In genomic region chr5:76715734-76716455, GRCh38 we compare ENCODE assay signal across 7 cellular contexts.
DNase-seq lines count a peak whose midpoint lies in the region; ATAC-seq and TF ChIP-seq lines count a peak whose summit lies in the region.

F2R (plus strand) TSS chr5:76716126; CDS start chr5:76716308, 182 bp downstream.

- TF ChIP-seq CTCF in GM13977 (IDR thresholded peaks at IDR 0.05; ENCODE audit: extremely low read depth, insufficient read depth, missing control alignments): peak; percentile 71

- peak within 1 kb of the TSS; percentile 29 to 68 for H3K27ac ChIP-seq in mucosa of rectum (ENCODE audit: low read depth in 2 of 2, low read length in 2 of 2)
- no peak within 1 kb of the TSS for H3K27ac ChIP-seq in subcutaneous abdominal adipose tissue (ENCODE audit: low read depth, low read length)

- in situ Hi-C loops in GM13977 (cut with MboI; ENCODE audit: low pct_unique_long_range_greater_than_20kb, low sequenced_read_pairs, unreplicated experiment): no loop called here

- H3K9me3 ChIP-seq in mucosa of rectum (ENCODE audit: control insufficient read depth in 2 of 2, low read length in 2 of 2) (no peaks in the 10 kb centered on the region), subcutaneous abdominal adipose tissue (ENCODE audit: control insufficient read depth in 5 of 5, low read length in 5 of 5) (no peaks in the 10 kb centered on the region)

- H3K9ac ChIP-seq in mucosa of rectum (ENCODE audit: low read depth in 1 of 2, low read length in 2 of 2) (peak within 1 kb of the TSS; percentile 68 to 75), subcutaneous abdominal adipose tissue (ENCODE audit: low read length in 5 of 5) (peak within 1 kb of the TSS; percentile 38 to 68 (median 66))

- peak within 1 kb of the TSS; percentile 80 to 88 for H3K4me3 ChIP-seq in mucosa of rectum (ENCODE audit: low read length in 2 of 2)
- peak within 1 kb of the TSS; percentile 61 to 88 (median 73) for H3K4me3 ChIP-seq in subcutaneous abdominal adipose tissue (ENCODE audit: low read depth in 1 of 5, low read length in 5 of 5)

- H3K36me3 ChIP-seq in mucosa of rectum (ENCODE audit: control insufficient read depth in 2 of 2, insufficient read depth in 2 of 2, low read length in 2 of 2): no peaks in the 10 kb centered on the region
- no peaks in the 10 kb centered on the region for H3K36me3 ChIP-seq in subcutaneous abdominal adipose tissue (ENCODE audit: control insufficient read depth in 5 of 5, insufficient read depth in 5 of 5, low read length in 5 of 5)

- DNase-seq in GM13977 (ENCODE audit: low spot score): peak; percentile 86
- peak; percentile 14 for DNase-seq in NCI-H526 treated with DMSO at 0.1 percent for 48 hours (lab: John Stamatoyannopoulos, UW)
- DNase-seq in activated CD8-positive, alpha-beta memory T cell treated with anti-CD3 and anti-CD28 coated beads, Interleukin-2, amount 50 U/mL, for 48 hours: peak; percentile 79
- DNase-seq in erythroblast (lab: John Stamatoyannopoulos, UW): peak; percentile 52 to 57

- peaks cover 3 to 7% of the 10 kb centered on the region in 2 donors for H3K4me1 ChIP-seq in mucosa of rectum (ENCODE audit: control insufficient read depth in 2 of 2, insufficient read depth in 2 of 2, low read length in 2 of 2)
- peaks cover 0 to 35% (median 31%) of the 10 kb centered on the region in 5 donors for H3K4me1 ChIP-seq in subcutaneous abdominal adipose tissue (ENCODE audit: control insufficient read depth in 5 of 5, insufficient read depth in 5 of 5, low read length in 5 of 5)

- TF ChIP-seq POLR2A in erythroblast (IDR thresholded peaks at IDR 0.05; ENCODE audit: low read length): no peak

- H3K27me3 ChIP-seq in mucosa of rectum (ENCODE audit: control insufficient read depth in 2 of 2, insufficient read depth in 2 of 2, low read length in 2 of 2): peaks cover 5 to 13% of the 10 kb centered on the region in 2 donors
- peaks cover 0 to 13% (median 10%) of the 10 kb centered on the region in 5 donors for H3K27me3 ChIP-seq in subcutaneous abdominal adipose tissue (ENCODE audit: control insufficient read depth in 5 of 5, insufficient read depth in 4 of 5, low read length in 5 of 5)

- ATAC-seq in HG02678 (IDR thresholded peaks at IDR 0.05; ENCODE audit: unreplicated experiment): peak; percentile 68

Comparison
In these comparisons a context has a peak if more than half of its experiments do, and no peak if none do; other contexts are left out.
1. DNase-seq: peak in every context shown above with its lines; median percentile 86 in GM13977; 79 in activated CD8-positive, alpha-beta memory T cell treated with anti-CD3 and anti-CD28 coated beads, Interleukin-2, amount 50 U/mL, for 48 hours; 54 in erythroblast; 14 in NCI-H526 treated with DMSO at 0.1 percent for 48 hours.